In the genomic region with DNA sequence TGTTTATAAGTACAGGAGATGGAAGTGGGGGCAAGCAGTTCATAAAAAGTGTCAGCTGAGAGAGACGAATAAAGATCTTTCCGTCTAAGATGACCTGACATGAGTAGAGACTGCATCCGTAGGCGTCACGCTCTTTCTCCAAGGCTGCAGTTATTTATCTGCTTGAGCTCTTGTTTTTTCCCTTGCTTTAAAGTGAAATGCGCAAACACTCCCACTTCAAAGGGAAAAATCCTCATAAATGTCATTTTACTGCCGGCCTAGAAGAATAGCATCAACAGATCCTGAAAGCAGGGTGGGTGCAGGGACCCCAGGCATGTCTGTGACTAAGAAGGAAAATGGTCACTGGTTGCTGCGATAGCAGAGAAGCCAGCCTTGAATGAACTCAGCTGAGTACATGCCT, we compare ENCODE assay signal across 31 cellular contexts.
"Had no signal": no experiment of that assay in that cellular context is flagged by ENCODE, and none has a peak within 500 bp of the region (broad histone marks: within the 10 kb centered on the region; RNA-seq: fewer than 3 reads in every experiment).

No MANE protein-coding gene starts in this region.

- H3K4me3 Mint-ChIP-seq: natural killer cell; nephron; neural progenitor cell; stimulated activated memory B cell treated with anti-CD40 and anti-IgM and Interleukin-4, amounts not matched to agents 10 μg/mL and 1 μg/mL and 100 μg/mL, for 72 hours; stimulated activated naive CD8-positive, alpha-beta T cell treated with anti-CD3 and anti-CD28 coated beads, Interleukin-15, amount 100 ng/mL, for 72 hours had no signal

- H3K9me3 Mint-ChIP-seq: neural progenitor cell; stimulated activated memory B cell treated with anti-CD40 and anti-IgM and Interleukin-4, amounts not matched to agents 10 μg/mL and 1 μg/mL and 100 μg/mL, for 72 hours; stimulated activated naive CD8-positive, alpha-beta T cell treated with anti-CD3 and anti-CD28 coated beads, Interleukin-15, amount 100 ng/mL, for 72 hours had no signal

- H3K79me2 ChIP-seq: parathyroid adenoma had no signal

- H3K27me3 ChIP-seq: neural progenitor cell, ovary, right lobe of liver, sigmoid colon, suprapubic skin, testis, tibial artery, transverse colon, upper lobe of left lung, vagina had no signal

- H3K4me3 ChIP-seq: neural progenitor cell, ovary, psoas muscle, right lobe of liver, sigmoid colon, spleen, suprapubic skin, testis, tibial artery, transverse colon, upper lobe of left lung, vagina had no signal

- H2AFZ ChIP-seq: neural progenitor cell, parathyroid adenoma had no signal

- H3K36me3 Mint-ChIP-seq: natural killer cell; neural progenitor cell; stimulated activated memory B cell treated with anti-CD40 and anti-IgM and Interleukin-4, amounts not matched to agents 10 μg/mL and 1 μg/mL and 100 μg/mL, for 72 hours had no signal

- H3K36me3 ChIP-seq: neural progenitor cell, ovary, right lobe of liver, sigmoid colon, spleen, suprapubic skin, tibial artery, transverse colon, upper lobe of left lung, vagina had no signal

- H3K4me2 ChIP-seq: neural progenitor cell had no signal

- H3K4me1 Mint-ChIP-seq: natural killer cell; neural progenitor cell; stimulated activated memory B cell treated with anti-CD40 and anti-IgM and Interleukin-4, amounts not matched to agents 10 μg/mL and 1 μg/mL and 100 μg/mL, for 72 hours; stimulated activated naive CD8-positive, alpha-beta T cell treated with anti-CD3 and anti-CD28 coated beads, Interleukin-15, amount 100 ng/mL, for 72 hours had no signal

- H3K27ac ChIP-seq: neural progenitor cell, ovary, parathyroid adenoma, psoas muscle, right lobe of liver, sigmoid colon, spleen, suprapubic skin, testis, tibial artery, transverse colon, upper lobe of left lung, vagina had no signal

- FAIRE-seq: small intestine, urothelium cell line had no signal

- DNase-seq: natural killer cell; occipital lobe; ovary; posterior cingulate gyrus; psoas muscle; right cardiac atrium; right lobe of liver; sigmoid colon; small intestine; spleen; stimulated activated CD4-positive, alpha-beta T cell treated with anti-CD3 and anti-CD28 coated beads, Interleukin-12 subunit alpha, Interleukin-12 subunit beta, amount 100 ng/mL, for 4 hours; stimulated activated CD4-positive, alpha-beta T cell treated with anti-CD3 and anti-CD28 coated beads, Interleukin-1b, Interleukin-23, amount 100 ng/mL, for 48 hours; stimulated activated CD4-positive, alpha-beta T cell treated with anti-CD3 and anti-CD28 coated beads, Interleukin-4, amount 100 ng/mL, for 1 hour; stimulated activated CD4-positive, alpha-beta T cell treated with anti-CD3 and anti-CD28 coated beads, Interleukin-4, amount 100 ng/mL, for 4 hours; stimulated activated CD8-positive, alpha-beta memory T cell treated with anti-CD3 and anti-CD28 coated beads, Interleukin-4, amount 100 ng/mL, for 48 hours; stimulated activated naive CD4-positive, alpha-beta T cell; stimulated activated naive CD8-positive, alpha-beta T cell treated with anti-CD3 and anti-CD28 coated beads, Interleukin-15, amount 100 ng/mL, for 72 hours; stimulated activated naive CD8-positive, alpha-beta T cell treated with anti-CD3 and anti-CD28 coated beads, Interleukin-15, Interleukin-2, amounts not matched to agents 100 U/mL and 50 U/mL, for 24 hours; substantia nigra; testis; tibial artery; transverse colon; upper lobe of left lung had no signal

- H3K4me1 ChIP-seq: neural progenitor cell, parathyroid adenoma, psoas muscle, right lobe of liver, sigmoid colon, spleen, suprapubic skin, testis, tibial artery, transverse colon, upper lobe of left lung, vagina had no signal

- H3K27ac Mint-ChIP-seq: natural killer cell; nephron; neural progenitor cell; progenitor cell of endocrine pancreas; stimulated activated memory B cell treated with anti-CD40 and anti-IgM and Interleukin-4, amounts not matched to agents 10 μg/mL and 1 μg/mL and 100 μg/mL, for 72 hours; stimulated activated naive CD8-positive, alpha-beta T cell treated with anti-CD3 and anti-CD28 coated beads, Interleukin-15, amount 100 ng/mL, for 72 hours had no signal

- H3K9me3 ChIP-seq: ovary, psoas muscle, right lobe of liver, suprapubic skin, testis, transverse colon, upper lobe of left lung, vagina had no signal

- H3K27me3 Mint-ChIP-seq: stimulated activated memory B cell treated with anti-CD40 and anti-IgM and Interleukin-4, amounts not matched to agents 10 μg/mL and 1 μg/mL and 100 μg/mL, for 72 hours; stimulated activated naive CD8-positive, alpha-beta T cell treated with anti-CD3 and anti-CD28 coated beads, Interleukin-15, amount 100 ng/mL, for 72 hours had no signal

- H3K9ac ChIP-seq: neural progenitor cell, parathyroid adenoma had no signal
